11 cellular contexts compared by ENCODE assay signal in the genomic region with DNA sequence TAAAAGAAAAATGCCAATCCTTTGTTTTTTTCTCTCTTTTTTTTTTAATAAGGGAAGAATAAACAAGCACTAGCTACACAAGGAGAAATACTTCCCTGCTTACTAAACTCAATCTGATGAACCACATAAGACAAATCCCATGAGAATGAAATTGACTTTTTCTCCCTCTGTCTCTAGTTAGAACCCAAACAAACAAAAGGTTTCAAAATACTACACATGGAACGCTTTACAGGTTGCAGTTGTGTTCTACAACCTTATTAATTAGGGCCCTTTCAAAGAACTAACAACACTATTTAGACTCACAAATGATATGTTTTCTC.
DNase-seq lines count a peak whose midpoint lies in the region; TF ChIP-seq lines count a peak whose summit lies in the region.
"Had no signal": no experiment of that assay in that cellular context is flagged by ENCODE, and none has a peak within 500 bp of the region (broad histone marks: within the 10 kb centered on the region; RNA-seq: fewer than 3 reads in every experiment).

No MANE protein-coding gene starts in this region.

- TF ChIP-seq CTCF in kidney epithelial cell (IDR thresholded peaks at IDR 0.05; ENCODE audit: insufficient read depth, low read length, poor library complexity, severe bottlenecking) (no peak), MM.1S (IDR thresholded peaks at IDR 0.05; ENCODE audit: low read length) (no peak)

- intact Hi-C loops in activated T-helper 2 cell treated with anti-CD3 and anti-CD28 coated beads, Interferon-gamma antibody, Interleukin-2, Interleukin-4, amounts not matched to agents 10 μg/mL and 5 μg/mL and 100 μg/mL, durations not matched to agents 14 hours and 24 hours and 36 hours (cut with micrococcal nuclease): loop anchor here (10.0 kb wide), 1 partner anchor 564 kb away; no protein-coding TSS in a partner anchor

- H3K4me1 ChIP-seq in stomach smooth muscle (ENCODE audit: control insufficient read depth, insufficient read depth, low read length) (peaks cover 10% of the 10 kb centered on the region), MM.1S (ENCODE audit: low read length) (no peaks in the 10 kb centered on the region)

- peaks cover 40% of the 10 kb centered on the region for H3K27me3 Mint-ChIP-seq in T-helper 2 cell treated with Interferon-gamma antibody and Interleukin-4, amounts not matched to agents 5 μg/mL and 100 μg/mL, for 36 hours (ENCODE audit: low read depth)
- peaks cover 44% of the 10 kb centered on the region for H3K27me3 Mint-ChIP-seq in activated T-helper 2 cell treated with anti-CD3 and anti-CD28 coated beads, Interferon-gamma antibody, Interleukin-2, Interleukin-4, amounts not matched to agents 10 μg/mL and 5 μg/mL and 100 μg/mL, durations not matched to agents 14 hours and 24 hours and 36 hours (ENCODE audit: low read depth)

- no peaks in the 10 kb centered on the region for H3K79me2 ChIP-seq in MM.1S (ENCODE audit: low read length)

- H3K4me3 Mint-ChIP-seq in T-helper 2 cell treated with Interferon-gamma antibody and Interleukin-4, amounts not matched to agents 5 μg/mL and 100 μg/mL, for 36 hours: peak overlapping the region; percentile 75
- H3K4me3 Mint-ChIP-seq in activated T-helper 2 cell treated with anti-CD3 and anti-CD28 coated beads, Interferon-gamma antibody, Interleukin-2, Interleukin-4, amounts not matched to agents 10 μg/mL and 5 μg/mL and 100 μg/mL, durations not matched to agents 14 hours and 24 hours and 36 hours (ENCODE audit: low read depth): peak overlapping the region; percentile 84

- no peaks in the 10 kb centered on the region for H3K27me3 ChIP-seq in kidney epithelial cell (ENCODE audit: control insufficient read depth, insufficient read depth, low read length)
- H3K27me3 ChIP-seq in stomach smooth muscle (ENCODE audit: control insufficient read depth in 1 of 2, insufficient read depth in 2 of 2, low read length in 2 of 2): no peaks in the 10 kb centered on the region
- no peaks in the 10 kb centered on the region for H3K27me3 ChIP-seq in MM.1S (replicated peaks; ENCODE audit: insufficient read depth, low read length)

- peaks cover 9% of the 10 kb centered on the region for H3K4me1 Mint-ChIP-seq in T-helper 2 cell treated with Interferon-gamma antibody and Interleukin-4, amounts not matched to agents 5 μg/mL and 100 μg/mL, for 36 hours (ENCODE audit: low read depth)
- peaks cover 38% of the 10 kb centered on the region for H3K4me1 Mint-ChIP-seq in activated T-helper 2 cell treated with anti-CD3 and anti-CD28 coated beads, Interferon-gamma antibody, Interleukin-2, Interleukin-4, amounts not matched to agents 10 μg/mL and 5 μg/mL and 100 μg/mL, durations not matched to agents 14 hours and 24 hours and 36 hours (ENCODE audit: low read depth)

- DNase-seq in T-helper 2 cell treated with Interferon-gamma antibody and Interleukin-4, amounts not matched to agents 5 μg/mL and 100 μg/mL, for 36 hours (ENCODE audit: low spot score): no peak
- DNase-seq in T-helper 2 cell (no peak), kidney epithelial cell (ENCODE audit: low read depth) (no peak), pons (ENCODE audit: low spot score) (no peak), MM.1S (no peak), NCI-H2196 (lab: John Stamatoyannopoulos, UW; ENCODE audit: unreplicated experiment) (no peak)
- no peak for DNase-seq in activated T-helper 2 cell treated with anti-CD3 and anti-CD28 coated beads, Interferon-gamma antibody, Interleukin-2, Interleukin-4, amounts not matched to agents 10 μg/mL and 5 μg/mL and 100 μg/mL, durations not matched to agents 14 hours and 24 hours and 36 hours (ENCODE audit: low spot score)
- DNase-seq: stimulated activated naive CD4-positive, alpha-beta T cell treated with Interleukin-2 at 50 U/mL for 16 hours had no signal

- H4K20me1 ChIP-seq in MM.1S (ENCODE audit: insufficient read depth, low read length): no peaks in the 10 kb centered on the region
- H4K20me1 ChIP-seq: BLaER1 treated with 17β-estradiol and CSF1 and Interleukin-3, amounts not matched to agents 10 nM and 100 nM had no signal

- no peaks in the 10 kb centered on the region for H3K9me3 Mint-ChIP-seq in T-helper 2 cell treated with Interferon-gamma antibody and Interleukin-4, amounts not matched to agents 5 μg/mL and 100 μg/mL, for 36 hours
- no peaks in the 10 kb centered on the region for H3K9me3 Mint-ChIP-seq in activated T-helper 2 cell treated with anti-CD3 and anti-CD28 coated beads, Interferon-gamma antibody, Interleukin-2, Interleukin-4, amounts not matched to agents 10 μg/mL and 5 μg/mL and 100 μg/mL, durations not matched to agents 14 hours and 24 hours and 36 hours

- no peak overlapping the region for H2AFZ ChIP-seq in MM.1S (ENCODE audit: low read length)

- H3K27ac Mint-ChIP-seq in T-helper 2 cell treated with Interferon-gamma antibody and Interleukin-4, amounts not matched to agents 5 μg/mL and 100 μg/mL, for 36 hours: no peak overlapping the region
- no peak overlapping the region for H3K27ac Mint-ChIP-seq in activated T-helper 2 cell treated with anti-CD3 and anti-CD28 coated beads, Interferon-gamma antibody, Interleukin-2, Interleukin-4, amounts not matched to agents 10 μg/mL and 5 μg/mL and 100 μg/mL, durations not matched to agents 14 hours and 24 hours and 36 hours
- H3K27ac Mint-ChIP-seq: activated naive CD8-positive, alpha-beta T cell had no signal

- no peaks in the 10 kb centered on the region for H3K36me3 Mint-ChIP-seq in T-helper 2 cell treated with Interferon-gamma antibody and Interleukin-4, amounts not matched to agents 5 μg/mL and 100 μg/mL, for 36 hours (ENCODE audit: low read depth)
- H3K36me3 Mint-ChIP-seq in activated T-helper 2 cell treated with anti-CD3 and anti-CD28 coated beads, Interferon-gamma antibody, Interleukin-2, Interleukin-4, amounts not matched to agents 10 μg/mL and 5 μg/mL and 100 μg/mL, durations not matched to agents 14 hours and 24 hours and 36 hours (ENCODE audit: low read depth): no peaks in the 10 kb centered on the region
- H3K36me3 Mint-ChIP-seq: activated naive CD8-positive, alpha-beta T cell had no signal

- H3K9me3 ChIP-seq in stomach smooth muscle (ENCODE audit: control insufficient read depth in 2 of 2, low read length in 2 of 2) (no peaks in the 10 kb centered on the region), MM.1S (replicated peaks; ENCODE audit: insufficient read depth, low read length) (no peaks in the 10 kb centered on the region)
- H3K9me3 ChIP-seq: BLaER1 treated with 17β-estradiol and CSF1 and Interleukin-3, amounts not matched to agents 10 nM and 100 nM had no signal

- H3K9ac ChIP-seq in stomach smooth muscle (ENCODE audit: low read length in 2 of 2) (peak overlapping the region; percentile 81 to 86), MM.1S (ENCODE audit: low read length) (no peak overlapping the region)
- H3K9ac ChIP-seq: BLaER1 treated with 17β-estradiol and CSF1 and Interleukin-3, amounts not matched to agents 10 nM and 100 nM had no signal

- no peaks in the 10 kb centered on the region for H3F3A ChIP-seq in MM.1S (ENCODE audit: insufficient read depth, low read length)

- H3K4me2 ChIP-seq in MM.1S (ENCODE audit: low read depth, low read length): no peak overlapping the region

- H3K4me3 ChIP-seq in kidney epithelial cell (ENCODE audit: low read depth, low read length): peak overlapping the region; percentile 62
- H3K4me3 ChIP-seq in stomach smooth muscle (ENCODE audit: low read length in 2 of 2): peak overlapping the region; percentile 87 to 92
- no peak overlapping the region for H3K4me3 ChIP-seq in MM.1S (ENCODE audit: low read length)
- H3K4me3 ChIP-seq: BLaER1 treated with 17β-estradiol and CSF1 and Interleukin-3, amounts not matched to agents 10 nM and 100 nM had no signal

- no peaks in the 10 kb centered on the region for H3K9me2 ChIP-seq in MM.1S (replicated peaks; ENCODE audit: insufficient read depth, low read length)

- H3K36me3 ChIP-seq in kidney epithelial cell (ENCODE audit: control insufficient read depth, insufficient read depth, low read length): no peaks in the 10 kb centered on the region
- no peaks in the 10 kb centered on the region for H3K36me3 ChIP-seq in stomach smooth muscle (ENCODE audit: control insufficient read depth in 2 of 2, insufficient read depth in 2 of 2, low read length in 2 of 2)
- H3K36me3 ChIP-seq in MM.1S (replicated peaks; ENCODE audit: insufficient read depth, low read length): no peaks in the 10 kb centered on the region
- H3K36me3 ChIP-seq: BLaER1 treated with 17β-estradiol and CSF1 and Interleukin-3, amounts not matched to agents 10 nM and 100 nM had no signal

- H3K27ac ChIP-seq in stomach smooth muscle (ENCODE audit: low read length) (peak overlapping the region; percentile 81), MM.1S (ENCODE audit: low read length) (no peak overlapping the region)
- H3K27ac ChIP-seq: BLaER1 treated with 17β-estradiol and CSF1 and Interleukin-3, amounts not matched to agents 10 nM and 100 nM had no signal
